Comparison of ENCODE assay signal across 8 cellular contexts in genomic region chr3:196499807-196500524, GRCh38. TPM values are rescaled to one million over a fixed set of nuclear protein-coding genes. Genes with fewer than 3 reads are reported as not detected.
DNase-seq lines count a peak whose midpoint lies in the region; ATAC-seq lines count a peak whose summit lies in the region.
"Had no signal": no experiment of that assay in that cellular context is flagged by ENCODE, and none has a peak within 500 bp of the region (broad histone marks: within the 10 kb centered on the region; RNA-seq: fewer than 3 reads in every experiment).

No MANE protein-coding gene starts in this region.

- CTCF ChIA-PET in activated CD8-positive, alpha-beta T cell treated with anti-CD3 and anti-CD28 coated beads, Interleukin-2, amount 10 ng/mL, durations not matched to agents 7 days and 5 days (lab: Charles Lee): interaction anchor here (0.9 to 1.7 kb wide), 2 partner anchors 22 to 29 kb away, joined by 3 to 6 read pairs; no protein-coding TSS in a partner anchor

- H3K9ac ChIP-seq in HUES48 (ENCODE audit: low read depth, low read length): no peak overlapping the region

- peaks cover 4% of the 10 kb centered on the region; the same call in 1 of the 2 replicates for H3K36me3 ChIP-seq in HUES48 (ENCODE audit: control insufficient read depth, insufficient read depth, low read length)
- H3K36me3 ChIP-seq in iPS DF 6.9 (ENCODE audit: control insufficient read depth, insufficient read depth, low read length): no peaks in the 10 kb centered on the region

- peak overlapping the region; percentile 55 for H3K27ac Mint-ChIP-seq in activated CD8-positive, alpha-beta T cell treated with anti-CD3 and anti-CD28 coated beads, Interleukin-2, amount 10 ng/mL, durations not matched to agents 7 days and 5 days
- H3K27ac Mint-ChIP-seq in stimulated activated memory B cell treated with anti-CD40 and anti-IgM and Interleukin-4, amounts not matched to agents 10 μg/mL and 1 μg/mL and 100 μg/mL, for 72 hours: peak overlapping the region; percentile 96

- H3K27ac ChIP-seq in HUES48 (ENCODE audit: low read depth, low read length): no peak overlapping the region
- H3K27ac ChIP-seq in iPS DF 6.9 (ENCODE audit: low read length): no peak overlapping the region

- DNase-seq in activated CD8-positive, alpha-beta T cell treated with anti-CD3 and anti-CD28 coated beads, Interleukin-2, amount 10 ng/mL, durations not matched to agents 7 days and 5 days: no peak
- DNase-seq in iPS DF 6.9 (ENCODE audit: low read depth, low spot score): no peak
- DNase-seq in NCI-H524 (lab: John Stamatoyannopoulos, UW): no peak
- no peak for DNase-seq in iPS-NIHi7 (ENCODE audit: extremely low spot score)

- H3K27me3 ChIP-seq in HUES48 (ENCODE audit: control insufficient read depth, insufficient read depth, low read length) (no peaks in the 10 kb centered on the region), iPS DF 6.9 (ENCODE audit: control insufficient read depth, insufficient read depth, low read length) (no peaks in the 10 kb centered on the region)

- no peak for ATAC-seq in activated CD8-positive, alpha-beta T cell treated with anti-CD3 and anti-CD28 coated beads, Interleukin-2, amount 10 ng/mL, durations not matched to agents 7 days and 5 days
- ATAC-seq in stimulated activated memory B cell treated with anti-CD40 and anti-IgM and Interleukin-4, amounts not matched to agents 10 μg/mL and 1 μg/mL and 100 μg/mL, for 72 hours: no peak
- no peak for ATAC-seq in GM19463 (IDR thresholded peaks at IDR 0.05; ENCODE audit: unreplicated experiment)

- H3K4me3 ChIP-seq in HUES48 (ENCODE audit: low read depth, low read length): peak overlapping the region; percentile 97
- peak overlapping the region; percentile 50; the same call in 1 of the 2 replicates for H3K4me3 ChIP-seq in iPS DF 6.9 (ENCODE audit: low read length)

- H3K9me3 ChIP-seq in HUES48 (ENCODE audit: control insufficient read depth, insufficient read depth, low read length): no peaks in the 10 kb centered on the region
- H3K9me3 ChIP-seq in iPS DF 6.9 (ENCODE audit: control insufficient read depth, insufficient read depth, low read length): no peaks in the 10 kb centered on the region

- H3K36me3 Mint-ChIP-seq in activated CD8-positive, alpha-beta T cell treated with anti-CD3 and anti-CD28 coated beads, Interleukin-2, amount 10 ng/mL, durations not matched to agents 7 days and 5 days (ENCODE audit: low read depth): peaks cover 58% of the 10 kb centered on the region
- H3K36me3 Mint-ChIP-seq in stimulated activated memory B cell treated with anti-CD40 and anti-IgM and Interleukin-4, amounts not matched to agents 10 μg/mL and 1 μg/mL and 100 μg/mL, for 72 hours: peaks cover 43% of the 10 kb centered on the region

- H3K4me1 ChIP-seq in HUES48 (ENCODE audit: control insufficient read depth, insufficient read depth, low read length) (0 out of 2 replicates have a peak, but pooled peaks cover 5% of the 10 kb centered on the region), iPS DF 6.9 (ENCODE audit: control insufficient read depth, insufficient read depth, low read length) (peaks cover 2% of the 10 kb centered on the region; the same call in 1 of the 2 replicates)

- peaks cover 38% of the 10 kb centered on the region for H3K4me1 Mint-ChIP-seq in activated CD8-positive, alpha-beta T cell treated with anti-CD3 and anti-CD28 coated beads, Interleukin-2, amount 10 ng/mL, durations not matched to agents 7 days and 5 days (ENCODE audit: low read depth)
- peaks cover 42% of the 10 kb centered on the region for H3K4me1 Mint-ChIP-seq in stimulated activated memory B cell treated with anti-CD40 and anti-IgM and Interleukin-4, amounts not matched to agents 10 μg/mL and 1 μg/mL and 100 μg/mL, for 72 hours

- H3K4me3 Mint-ChIP-seq in activated CD8-positive, alpha-beta T cell treated with anti-CD3 and anti-CD28 coated beads, Interleukin-2, amount 10 ng/mL, durations not matched to agents 7 days and 5 days: peak overlapping the region; percentile 93
- peak overlapping the region; percentile 96 for H3K4me3 Mint-ChIP-seq in stimulated activated memory B cell treated with anti-CD40 and anti-IgM and Interleukin-4, amounts not matched to agents 10 μg/mL and 1 μg/mL and 100 μg/mL, for 72 hours

- no CpG with 5 or more reads among the region's 11 CpGs for WGBS in iPS DF 6.9 (ENCODE audit: insufficient coverage, insufficient read length)

- POLR2A ChIA-PET in activated CD8-positive, alpha-beta T cell treated with anti-CD3 and anti-CD28 coated beads, Interleukin-2, amount 10 ng/mL, durations not matched to agents 7 days and 5 days (lab: Charles Lee): no interaction called here

- H3K27me3 Mint-ChIP-seq in activated CD8-positive, alpha-beta T cell treated with anti-CD3 and anti-CD28 coated beads, Interleukin-2, amount 10 ng/mL, durations not matched to agents 7 days and 5 days (ENCODE audit: low read depth): no peaks in the 10 kb centered on the region
- H3K27me3 Mint-ChIP-seq in stimulated activated memory B cell treated with anti-CD40 and anti-IgM and Interleukin-4, amounts not matched to agents 10 μg/mL and 1 μg/mL and 100 μg/mL, for 72 hours: no peaks in the 10 kb centered on the region

- no peaks in the 10 kb centered on the region for H3K9me3 Mint-ChIP-seq in activated CD8-positive, alpha-beta T cell treated with anti-CD3 and anti-CD28 coated beads, Interleukin-2, amount 10 ng/mL, durations not matched to agents 7 days and 5 days (ENCODE audit: insufficient read depth)
- no peaks in the 10 kb centered on the region for H3K9me3 Mint-ChIP-seq in stimulated activated memory B cell treated with anti-CD40 and anti-IgM and Interleukin-4, amounts not matched to agents 10 μg/mL and 1 μg/mL and 100 μg/mL, for 72 hours

RNA-seq across cellular contexts. Expression of gene RNF168, which starts 3.6 kb away (rescaled TPM):
- total RNA-seq in activated CD8-positive, alpha-beta T cell treated with anti-CD3 and anti-CD28 coated beads, Interleukin-2, amount 10 ng/mL, durations not matched to agents 7 days and 5 days: 10 to 100 TPM; 35.2 to 39.3 TPM

RNA-seq across cellular contexts. Expression of gene SMCO1, which starts 15.2 kb away (rescaled TPM):
- under 1 TPM in 1 of 2 experiments, not detected in 1; 0.13 TPM for total RNA-seq in activated CD8-positive, alpha-beta T cell treated with anti-CD3 and anti-CD28 coated beads, Interleukin-2, amount 10 ng/mL, durations not matched to agents 7 days and 5 days
- total RNA-seq: LHCN-M2 had no signal
